Comparison of ENCODE assay signal across 32 cellular contexts in genomic region chr5:126631920-126632319, GRCh38.
"Had no signal": no experiment of that assay in that cellular context is flagged by ENCODE, and none has a peak within 500 bp of the region (broad histone marks: within the 10 kb centered on the region; RNA-seq: fewer than 3 reads in every experiment).

No MANE protein-coding gene starts in this region.

- ATAC-seq: activated naive CD4-positive, alpha-beta T cell treated with anti-CD3 and anti-CD28 coated beads, Interleukin-2, amount 50 U/mL, for 72 hours; activated T-cell treated with anti-CD3 and anti-CD28 coated beads, Interleukin-2, amount 50 U/mL, for 4 hours; body of pancreas had no signal

- H3K27me3 Mint-ChIP-seq: activated CD4-positive, alpha-beta memory T cell treated with anti-CD3 and anti-CD28 coated beads for 36 hours had no signal

- H3K4me3 ChIP-seq: adrenal gland, body of pancreas, breast epithelium, PC-9, SJCRH30 had no signal

- H3K27ac Mint-ChIP-seq: activated CD4-positive, alpha-beta memory T cell treated with anti-CD3 and anti-CD28 coated beads for 36 hours; activated naive CD4-positive, alpha-beta T cell treated with anti-CD3 and anti-CD28 coated beads for 36 hours; activated naive CD4-positive, alpha-beta T cell treated with anti-CD3 and anti-CD28 coated beads, Interleukin-2, amount 50 U/mL, for 72 hours; activated T-helper 1 cell treated with anti-CD3 and anti-CD28 coated beads, Interleukin-12 subunit alpha, Interleukin-12 subunit beta, Interleukin-2, Interleukin-4 antibody, amounts not matched to agents 30 ng/mL and 10 ng/mL and 1 ng/mL, durations not matched to agents 14 hours and 24 hours and 36 hours; T-helper 1 cell treated with Interleukin-12 subunit alpha and Interleukin-12 subunit beta and Interleukin-4 antibody, amounts not matched to agents 30 μg/mL and 1 μg/mL, for 36 hours; T-helper 2 cell treated with Interferon-gamma antibody and Interleukin-4, amounts not matched to agents 5 μg/mL and 100 μg/mL, for 36 hours had no signal

- DNase-seq: activated CD4-positive, alpha-beta memory T cell treated with anti-CD3 and anti-CD28 coated beads for 36 hours; activated CD4-positive, alpha-beta T cell treated with anti-CD3 and anti-CD28 coated beads, Interleukin-2, amount 50 U/mL, for 1 hour; activated CD8-positive, alpha-beta memory T cell treated with anti-CD3 and anti-CD28 coated beads, Interleukin-2, amount 50 U/mL, for 4 hours; activated gamma-delta T cell treated with Interleukin-2 at 50 U/mL for 16 hours; activated naive CD4-positive, alpha-beta T cell treated with anti-CD3 and anti-CD28 coated beads for 36 hours; activated T-cell treated with anti-CD3 and anti-CD28 coated beads for 4 hours; activated T-cell treated with anti-CD3 and anti-CD28 coated beads, Interleukin-2, amount 50 U/mL, for 4 hours; adrenal gland; body of pancreas; Kasumi-1; NCI-H1092 treated with DMSO at 0.1 percent for 48 hours; NCI-H1417; NCI-H146; NCI-H187; NCI-H2029 treated with DMSO at 0.1 percent for 48 hours; NCI-H2107; NCI-H2171; NCI-H510A; NCI-H526; NCI-H748 treated with DMSO at 0.1 percent for 48 hours; NK-92 treated with Interleukin-12 subunit alpha and Interleukin-12 subunit beta, amount 100 ng/mL, for 24 hours; PC-9; SHP77; SK-N-SH had no signal

- H3K4me3 Mint-ChIP-seq: activated CD4-positive, alpha-beta memory T cell treated with anti-CD3 and anti-CD28 coated beads for 36 hours; activated naive CD4-positive, alpha-beta T cell treated with anti-CD3 and anti-CD28 coated beads for 36 hours; activated T-cell treated with anti-CD3 and anti-CD28 coated beads, Interleukin-2, amount 50 U/mL, for 4 hours; activated T-helper 1 cell treated with anti-CD3 and anti-CD28 coated beads, Interleukin-12 subunit alpha, Interleukin-12 subunit beta, Interleukin-2, Interleukin-4 antibody, amounts not matched to agents 30 ng/mL and 10 ng/mL and 1 ng/mL, durations not matched to agents 14 hours and 24 hours and 36 hours; T-helper 1 cell treated with Interleukin-12 subunit alpha and Interleukin-12 subunit beta and Interleukin-4 antibody, amounts not matched to agents 30 μg/mL and 1 μg/mL, for 36 hours; T-helper 2 cell treated with Interferon-gamma antibody and Interleukin-4, amounts not matched to agents 5 μg/mL and 100 μg/mL, for 36 hours had no signal

- H3K36me3 Mint-ChIP-seq: activated naive CD4-positive, alpha-beta T cell treated with anti-CD3 and anti-CD28 coated beads, Interleukin-2, amount 50 U/mL, for 72 hours had no signal

- H3K27ac ChIP-seq: adrenal gland, body of pancreas, breast epithelium, PC-9, SJCRH30 had no signal

- H3K4me2 ChIP-seq: PC-9, SK-N-SH had no signal

- H2AFZ ChIP-seq: PC-9 had no signal

- H3K9ac ChIP-seq: SK-N-SH had no signal

- FAIRE-seq: astrocyte, TTC549 had no signal

- H3K27me3 ChIP-seq: adrenal gland, body of pancreas, breast epithelium, SJCRH30 had no signal

- H3K9me3 Mint-ChIP-seq: activated CD4-positive, alpha-beta memory T cell treated with anti-CD3 and anti-CD28 coated beads for 36 hours; activated naive CD4-positive, alpha-beta T cell treated with anti-CD3 and anti-CD28 coated beads for 36 hours; activated naive CD4-positive, alpha-beta T cell treated with anti-CD3 and anti-CD28 coated beads, Interleukin-2, amount 50 U/mL, for 72 hours; activated T-cell treated with anti-CD3 and anti-CD28 coated beads, Interleukin-2, amount 50 U/mL, for 4 hours; activated T-helper 1 cell treated with anti-CD3 and anti-CD28 coated beads, Interleukin-12 subunit alpha, Interleukin-12 subunit beta, Interleukin-2, Interleukin-4 antibody, amounts not matched to agents 30 ng/mL and 10 ng/mL and 1 ng/mL, durations not matched to agents 14 hours and 24 hours and 36 hours; T-helper 1 cell treated with Interleukin-12 subunit alpha and Interleukin-12 subunit beta and Interleukin-4 antibody, amounts not matched to agents 30 μg/mL and 1 μg/mL, for 36 hours; T-helper 2 cell treated with Interferon-gamma antibody and Interleukin-4, amounts not matched to agents 5 μg/mL and 100 μg/mL, for 36 hours had no signal

- H3K4me1 ChIP-seq: adrenal gland, body of pancreas, breast epithelium, SJCRH30 had no signal

- H3K9me2 ChIP-seq: SK-N-SH had no signal

- H3K36me3 ChIP-seq: adrenal gland, breast epithelium had no signal

- H3K9me3 ChIP-seq: adrenal gland, body of pancreas, breast epithelium, SJCRH30, SK-N-SH had no signal
